Comparison of ENCODE assay signal across 8 cellular contexts in genomic region chr9:124258765-124259272, GRCh38. TPM values are rescaled to one million over a fixed set of nuclear protein-coding genes. Genes with fewer than 3 reads are reported as not detected.
DNase-seq lines count a peak whose midpoint lies in the region; ATAC-seq and TF ChIP-seq lines count a peak whose summit lies in the region.

No MANE protein-coding gene starts in this region.

- H3K27ac ChIP-seq in SK-N-SH (ENCODE audit: low read depth in 2 of 2, low read length in 1 of 2), result peak overlapping the region; percentile 85 to 92
- no peak overlapping the region for H3K27ac ChIP-seq in parathyroid adenoma

- H4K20me1 ChIP-seq in SK-N-SH (ENCODE audit: insufficient read depth), result peaks cover 19% of the 10 kb centered on the region; the same call in 1 of the 2 replicates

- H3K27me3 ChIP-seq in SK-N-SH (ENCODE audit: insufficient read depth) (no peaks in the 10 kb centered on the region), parathyroid adenoma (ENCODE audit: control insufficient read depth, insufficient read depth, low read length) (no peaks in the 10 kb centered on the region)

- DNase-seq in GM12865 (ENCODE audit: low read depth), result no peak
- no peak for DNase-seq in SK-N-SH
- DNase-seq in fibroblast of peridontal ligament (ENCODE audit: extremely low read depth), result peak; percentile 10
- no peak for DNase-seq in activated CD8-positive, alpha-beta memory T cell treated with anti-CD3 and anti-CD28 coated beads, Interleukin-2, amount 50 U/mL, for 48 hours
- no peak for DNase-seq in GM10248 (ENCODE audit: extremely low spot score)
- DNase-seq in NCI-H524 treated with DMSO at 0.1 percent for 48 hours (lab: John Stamatoyannopoulos, UW), result no peak

- no peak for TF ChIP-seq RAD21 in SK-N-SH (IDR thresholded peaks at IDR 0.05; ENCODE audit: low read length)

- CTCF ChIA-PET in SK-N-SH (lab: Yijun Ruan, JAX), result no interaction called here
- CTCF ChIA-PET in GM10248 (lab: Yijun Ruan, JAX), result no interaction called here

- H2AFZ ChIP-seq in SK-N-SH (ENCODE audit: low read depth), result no peak overlapping the region
- no peak overlapping the region for H2AFZ ChIP-seq in parathyroid adenoma

- peak overlapping the region; percentile 92 for H3K9ac ChIP-seq in SK-N-SH
- no peak overlapping the region for H3K9ac ChIP-seq in parathyroid adenoma

- peaks cover 10 to 34% of the 10 kb centered on the region in 2 experiments for H3K4me1 ChIP-seq in SK-N-SH (ENCODE audit: control insufficient read depth in 1 of 2, insufficient read depth in 2 of 2, low read depth in 1 of 2, low read length in 1 of 2)
- H3K4me1 ChIP-seq in parathyroid adenoma, result no peaks in the 10 kb centered on the region

- H3K4me2 ChIP-seq in SK-N-SH (peak overlapping the region; percentile 95), parathyroid adenoma (ENCODE audit: low read length) (peak overlapping the region; percentile 67)

- WGBS in SK-N-SH (ENCODE audit: low lambda C conversion rate), result 25% methylated on average over 7 of the region's 11 CpGs

- no peaks in the 10 kb centered on the region for H3K9me2 ChIP-seq in SK-N-SH

- H3K9me3 ChIP-seq in SK-N-SH (no peaks in the 10 kb centered on the region), parathyroid adenoma (ENCODE audit: control insufficient read depth, low read length) (no peaks in the 10 kb centered on the region)

- H3K4me3 ChIP-seq in GM12865 (ENCODE audit: low read depth, low read length) (peak overlapping the region; percentile 78), SK-N-SH (ENCODE audit: low read depth in 2 of 2, low read length in 1 of 2) (peak overlapping the region; percentile 60 to 76), parathyroid adenoma (ENCODE audit: low read depth, low read length) (peak overlapping the region; percentile 35)

- POLR2A ChIA-PET in SK-N-SH (lab: Yijun Ruan, JAX), result no interaction called here
- POLR2A ChIA-PET in GM10248 (lab: Yijun Ruan, JAX), result no interaction called here

- H3K79me2 ChIP-seq in SK-N-SH (ENCODE audit: insufficient read depth) (peaks cover 63% of the 10 kb centered on the region), parathyroid adenoma (no peaks in the 10 kb centered on the region)

- peaks cover 49% of the 10 kb centered on the region for H3F3A ChIP-seq in SK-N-SH (replicated peaks; ENCODE audit: insufficient read depth)

- TF ChIP-seq EP300 in SK-N-SH (IDR thresholded peaks at IDR 0.05; ENCODE audit: borderline replicate concordance in 1 of 2, low read depth in 1 of 2, low read length in 1 of 2), result no peak

- ATAC-seq in GM21576 (IDR thresholded peaks at IDR 0.05; ENCODE audit: unreplicated experiment), result no peak

- TF ChIP-seq CTCF in GM12865 (IDR thresholded peaks at IDR 0.05; ENCODE audit: insufficient read depth, low read depth, low read length, missing control alignments) (no peak), SK-N-SH (IDR thresholded peaks at IDR 0.05) (no peak), parathyroid adenoma (IDR thresholded peaks at IDR 0.05) (no peak), GM10248 (IDR thresholded peaks at IDR 0.05; ENCODE audit: control extremely low read depth, extremely low read depth, low read depth, missing control alignments) (no peak)

- H3K36me3 ChIP-seq in SK-N-SH (replicated peaks in 1 of 2; ENCODE audit: control insufficient read depth in 1 of 2, insufficient read depth in 2 of 2, low read length in 1 of 2) (peaks cover 0 to 10% of the 10 kb centered on the region in 2 experiments), parathyroid adenoma (ENCODE audit: control insufficient read depth, insufficient read depth, low read length) (no peaks in the 10 kb centered on the region)

TF ChIP-seq in SK-N-SH, 30 proteins besides CTCF, POLR2A, EP300 and RAD21:
- TF ChIP-seq CHD2 (IDR thresholded peaks at IDR 0.05; ENCODE audit: low read length, partially characterized antibody) (no peak), TEAD4 (IDR thresholded peaks at IDR 0.05; ENCODE audit: borderline replicate concordance, insufficient read depth) (no peak), TAF1 (IDR thresholded peaks at IDR 0.05; ENCODE audit: borderline replicate concordance, low read depth, low read length) (peak; percentile 42; the same call in 1 of the 2 replicates), FOSL2 (IDR thresholded peaks at IDR 0.05; ENCODE audit: borderline replicate concordance, low read depth) (no peak), ZBTB33 (IDR thresholded peaks at IDR 0.05; ENCODE audit: borderline replicate concordance, low read depth) (no peak)
- TF ChIP-seq, protein P1, sequence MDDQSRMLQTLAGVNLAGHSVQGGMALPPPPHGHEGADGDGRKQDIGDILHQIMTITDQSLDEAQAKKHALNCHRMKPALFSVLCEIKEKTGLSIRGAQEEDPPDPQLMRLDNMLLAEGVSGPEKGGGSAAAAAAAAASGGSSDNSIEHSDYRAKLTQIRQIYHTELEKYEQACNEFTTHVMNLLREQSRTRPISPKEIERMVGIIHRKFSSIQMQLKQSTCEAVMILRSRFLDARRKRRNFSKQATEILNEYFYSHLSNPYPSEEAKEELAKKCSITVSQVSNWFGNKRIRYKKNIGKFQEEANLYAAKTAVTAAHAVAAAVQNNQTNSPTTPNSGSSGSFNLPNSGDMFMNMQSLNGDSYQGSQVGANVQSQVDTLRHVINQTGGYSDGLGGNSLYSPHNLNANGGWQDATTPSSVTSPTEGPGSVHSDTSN (IDR thresholded peaks at IDR 0.05), result peak; percentile 41; the same call in 1 of the 2 replicates

RNA-seq across cellular contexts. Expression of gene NEK6, which starts 1.1 kb away (rescaled TPM):
- 89.8 and 96.1 TPM in 2 replicates for polyA plus RNA-seq in SK-N-SH (2012; rRNA removed)
- polyA plus RNA-seq in SK-N-SH (2012; cell fraction: cytosol; rRNA removed), result 73.6 and 92.1 TPM in 2 replicates
- polyA plus RNA-seq in SK-N-SH (2012; cell fraction: nucleus; rRNA removed), result 47.4 and 67.2 TPM in 2 replicates
